In genomic region chr10:13526952-13527863, GRCh38 we compare ENCODE assay signal across 8 cellular contexts. TPM values are rescaled to one million over a fixed set of nuclear protein-coding genes. Genes with fewer than 3 reads are reported as not detected.
DNase-seq lines count a peak whose midpoint lies in the region; ATAC-seq, FAIRE-seq and TF ChIP-seq lines count a peak whose summit lies in the region.

No MANE protein-coding gene starts in this region.

- no peaks in the 10 kb centered on the region for H3K36me3 Mint-ChIP-seq in WTC11

- H3K27me3 Mint-ChIP-seq in WTC11 (ENCODE audit: low read depth), result peaks cover 35% of the 10 kb centered on the region

- H3K4me3 ChIP-seq in iPS-11a (ENCODE audit: low read depth, low read length) (peak overlapping the region; percentile 29), skeletal muscle satellite cell (ENCODE audit: low read length) (peak overlapping the region; percentile 78)

- POLR2A ChIA-PET in WTC11 (lab: Charles Lee), result no interaction called here

- H3K4me3 Mint-ChIP-seq in WTC11, result peak overlapping the region; percentile 75

- DNase-seq in H54 (ENCODE audit: insufficient read length, low spot score) (peak; percentile 91), WTC11 (ENCODE audit: low spot score) (no peak), OCI-M2 (lab: John Stamatoyannopoulos, UW; ENCODE audit: unreplicated experiment) (no peak), left lobe of liver (ENCODE audit: low spot score) (no peak)
- DNase-seq in activated CD8-positive, alpha-beta memory T cell treated with anti-CD3 and anti-CD28 coated beads, Interleukin-2, amount 50 U/mL, for 4 hours, result no peak

- H3K4me2 ChIP-seq in skeletal muscle satellite cell (ENCODE audit: low read length), result peak overlapping the region; percentile 94

- CTCF ChIA-PET in WTC11 (lab: Charles Lee), result interaction anchor here (1.0 to 4.6 kb wide), 5 partner anchors 9 to 155 kb away, joined by 5 to 42 read pairs (median 9); no protein-coding TSS in a partner anchor

- peak overlapping the region; percentile 75 for H3K9ac ChIP-seq in skeletal muscle satellite cell (ENCODE audit: low read depth, low read length)

- H3K9me3 Mint-ChIP-seq in WTC11, result no peaks in the 10 kb centered on the region

- peak; percentile 90 for FAIRE-seq in H54 (lab: Jason Lieb, UNC)

- H3K27me3 ChIP-seq in skeletal muscle satellite cell (ENCODE audit: control insufficient read depth, insufficient read depth, low read length), result no peaks in the 10 kb centered on the region

- no peak for TF ChIP-seq CTCF in WTC11 (IDR thresholded peaks at IDR 0.05)

- TF ChIP-seq POLR2A in H54 (IDR thresholded peaks at IDR 0.05; ENCODE audit: low read depth, low read length), result no peak

- ATAC-seq in WTC11 (no peak), HG02798 (IDR thresholded peaks at IDR 0.05; ENCODE audit: poor library complexity, unreplicated experiment) (no peak), left lobe of liver (no peak)

- H3K4me1 Mint-ChIP-seq in WTC11, result peaks cover 36% of the 10 kb centered on the region

- H3K27ac Mint-ChIP-seq in WTC11, result no peak overlapping the region

- H3K9me3 ChIP-seq in skeletal muscle satellite cell (replicated peaks; ENCODE audit: low read length), result no peaks in the 10 kb centered on the region

- H3K36me3 ChIP-seq in skeletal muscle satellite cell (ENCODE audit: insufficient read depth, low read length), result no peaks in the 10 kb centered on the region

- peaks cover 23% of the 10 kb centered on the region for H3K4me1 ChIP-seq in skeletal muscle satellite cell (ENCODE audit: control insufficient read depth, insufficient read depth, low read length)

TF ChIP-seq in WTC11, 78 proteins besides CTCF, POLR2A, EP300 and RAD21:
- TF ChIP-seq PRRX2 (CRISPR knock-in tag; IDR thresholded peaks at IDR 0.05) (no peak), ZNF396 (CRISPR knock-in tag; IDR thresholded peaks at IDR 0.05; ENCODE audit: borderline replicate concordance) (no peak), SMAD4 (CRISPR knock-in tag; IDR thresholded peaks at IDR 0.05) (no peak), GABPB1 (CRISPR knock-in tag; IDR thresholded peaks at IDR 0.05) (no peak), ATF6 (CRISPR knock-in tag; IDR thresholded peaks at IDR 0.05) (no peak), ZNF232 (CRISPR knock-in tag; IDR thresholded peaks at IDR 0.05) (no peak), IRF1 (CRISPR knock-in tag; IDR thresholded peaks at IDR 0.05) (no peak), MLX (CRISPR knock-in tag; IDR thresholded peaks at IDR 0.05) (no peak), ZNF512 (CRISPR knock-in tag; IDR thresholded peaks at IDR 0.05; ENCODE audit: borderline replicate concordance) (no peak), JUN (CRISPR knock-in tag; IDR thresholded peaks at IDR 0.05) (no peak), ZBTB43 (CRISPR knock-in tag; IDR thresholded peaks at IDR 0.05) (no peak), ARID4B (CRISPR knock-in tag; IDR thresholded peaks at IDR 0.05; ENCODE audit: borderline replicate concordance) (no peak), ZBTB21 (CRISPR knock-in tag; IDR thresholded peaks at IDR 0.05; ENCODE audit: borderline replicate concordance) (no peak)

RNA-seq across cellular contexts. Expression of gene BEND7, which starts 1.6 kb away (rescaled TPM):
- total RNA-seq in WTC11 (2021) (12.8 to 15.8 TPM (median 13.4 TPM) in 3 replicates), left lobe of liver (14.9 TPM)
- total RNA-seq in skeletal muscle satellite cell (2012; rRNA removed), result 1.3 TPM in 2 replicates

RNA-seq across cellular contexts. Expression of gene PRPF18, which starts 59.6 kb away (rescaled TPM):
- total RNA-seq in WTC11 (2021) (11.5 to 13.4 TPM (median 11.8 TPM) in 3 replicates), left lobe of liver (8.8 TPM)
- total RNA-seq in skeletal muscle satellite cell (2012; rRNA removed), result 31.2 and 32.8 TPM in 2 replicates
